ENCODE assay signal across 22 cellular contexts in the genomic region with DNA sequence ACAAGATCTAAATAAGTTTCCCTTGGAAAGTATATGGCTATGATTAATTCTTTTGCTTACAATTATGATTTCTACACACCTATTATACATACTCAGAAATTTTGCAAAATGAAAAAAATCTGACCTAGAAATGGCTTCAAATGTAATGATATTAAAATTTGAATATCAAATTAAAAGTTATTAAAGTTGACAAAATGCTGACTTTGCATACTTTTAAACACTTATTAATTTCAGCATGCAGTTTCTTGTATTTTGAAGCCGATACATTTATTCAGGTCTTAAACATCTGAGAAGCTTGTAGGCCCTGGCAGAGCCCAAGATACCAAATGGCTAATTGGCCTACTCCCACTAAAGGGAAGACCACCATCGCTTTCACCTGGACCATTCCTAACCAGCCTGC. TPM values are rescaled to one million over a fixed set of nuclear protein-coding genes. Genes with fewer than 3 reads are reported as not detected.
DNase-seq lines count a peak whose midpoint lies in the region; ATAC-seq, FAIRE-seq and TF ChIP-seq lines count a peak whose summit lies in the region.
"Had no signal": no experiment of that assay in that cellular context is flagged by ENCODE, and none has a peak within 500 bp of the region (broad histone marks: within the 10 kb centered on the region; RNA-seq: fewer than 3 reads in every experiment).

No MANE protein-coding gene starts in this region.

- intact Hi-C loops in HepG2 (cut with micrococcal nuclease; ENCODE audit: unreplicated experiment) (loop anchor here (5.0 to 10.0 kb wide), 2 partner anchors 45 to 308 kb away; no protein-coding TSS in a partner anchor), right lobe of liver (cut with DNase I) (loop anchor here (5.0 to 10.0 kb wide), 2 partner anchors 228 to 235 kb away; no protein-coding TSS in a partner anchor), lower lobe of right lung (cut with DNase I) (no loop called here)
- intact Hi-C loops in activated naive CD4-positive, alpha-beta T cell treated with anti-CD3 and anti-CD28 coated beads for 36 hours (cut with micrococcal nuclease): loop anchor here (10.0 kb wide), 1 partner anchor 1028 kb away; no protein-coding TSS in a partner anchor

- no peak overlapping the region for H2AFZ ChIP-seq in HepG2 (ENCODE audit: low read length)

- no peaks in the 10 kb centered on the region for H3K36me3 Mint-ChIP-seq in activated naive CD4-positive, alpha-beta T cell treated with anti-CD3 and anti-CD28 coated beads for 36 hours (ENCODE audit: low read depth)
- H3K36me3 Mint-ChIP-seq: CD14-positive monocyte had no signal

- DNase-seq in HepG2 (ENCODE audit: low spot score): no peak
- DNase-seq in right lobe of liver: no peak
- DNase-seq in lower lobe of right lung: no peak
- DNase-seq in activated naive CD4-positive, alpha-beta T cell treated with anti-CD3 and anti-CD28 coated beads for 36 hours: no peak
- DNase-seq in SJCRH30: no peak
- DNase-seq: CD4-positive, alpha-beta memory T cell; DMS153; DMS79; GDM1 had no signal

- no TSS peak for BruUV-seq in HepG2 (replicated peaks; lab: Mats Ljungman, UMichigan)

- TF ChIP-seq EP300 in HepG2 (IDR thresholded peaks at IDR 0.05; ENCODE audit: low read depth in 2 of 2, low read length in 2 of 2) (no peak), HepG2 (CRISPR knock-in tag; IDR thresholded peaks at IDR 0.05; ENCODE audit: borderline replicate concordance) (no peak)

- no peak overlapping the region for H3K9ac ChIP-seq in HepG2 (ENCODE audit: insufficient read depth, low read depth, low read length)
- H3K9ac ChIP-seq in subcutaneous abdominal adipose tissue (ENCODE audit: low read length in 5 of 5): no peak overlapping the region
- H3K9ac ChIP-seq: BLaER1 had no signal

- no peak for TF ChIP-seq RAD21 in HepG2 (CRISPR knock-in tag; IDR thresholded peaks at IDR 0.05)

- no peaks in the 10 kb centered on the region for H4K20me1 ChIP-seq in HepG2 (ENCODE audit: insufficient read depth, low read length)
- H4K20me1 ChIP-seq: BLaER1 had no signal

- 99% methylated on average over 2 of the region's 2 CpGs for WGBS in HepG2 (ENCODE audit: low lambda C conversion rate)
- WGBS in right lobe of liver (ENCODE audit: insufficient coverage, low coverage, low lambda C conversion rate, missing lambda C conversion rate): 96% methylated on average over 2 of the region's 2 CpGs

- H3K4me1 ChIP-seq in HepG2 (ENCODE audit: insufficient read depth, low read length) (peaks cover 5% of the 10 kb centered on the region; the same call in 1 of the 2 replicates), right lobe of liver (peaks cover 0 to 4% (median 0%) of the 10 kb centered on the region in 4 donors), subcutaneous abdominal adipose tissue (ENCODE audit: control insufficient read depth in 5 of 5, insufficient read depth in 5 of 5, low read length in 5 of 5) (peaks cover 0 to 25% (median 12%) of the 10 kb centered on the region in 5 donors), lower lobe of right lung (no peaks in the 10 kb centered on the region), SJCRH30 (peaks cover 6% of the 10 kb centered on the region; the same call in 1 of the 2 replicates)
- H3K4me1 ChIP-seq: BLaER1, HAP-1 had no signal

- no peak overlapping the region for H3K4me3 Mint-ChIP-seq in activated naive CD4-positive, alpha-beta T cell treated with anti-CD3 and anti-CD28 coated beads for 36 hours
- H3K4me3 Mint-ChIP-seq: CD14-positive monocyte; CD4-positive, alpha-beta memory T cell; IgD-negative memory B cell had no signal

- no peaks in the 10 kb centered on the region for H3K4me1 Mint-ChIP-seq in activated naive CD4-positive, alpha-beta T cell treated with anti-CD3 and anti-CD28 coated beads for 36 hours (ENCODE audit: low read depth)
- H3K4me1 Mint-ChIP-seq: CD4-positive, alpha-beta memory T cell had no signal

- in situ Hi-C loops in HepG2 (cut with HindIII; ENCODE audit: extremely low pct_ligation_motif_present, low pct_unique_long_range_greater_than_20kb): loop anchor here (5.0 to 10.0 kb wide), 2 partner anchors 230 to 648 kb away; no protein-coding TSS in a partner anchor

- no peak overlapping the region for H3K4me2 ChIP-seq in HepG2 (ENCODE audit: low read depth, low read length)
- H3K4me2 ChIP-seq: BLaER1 had no signal

- no peak for ATAC-seq in HepG2
- ATAC-seq in right lobe of liver: no peak
- ATAC-seq in lower lobe of right lung: no peak

- H3K27ac ChIP-seq in HepG2 (ENCODE audit: extremely low read length, insufficient read depth, low read length) (no peak overlapping the region), right lobe of liver (no peak overlapping the region), subcutaneous abdominal adipose tissue (ENCODE audit: low read depth, low read length) (peak overlapping the region; percentile 83), lower lobe of right lung (no peak overlapping the region), SJCRH30 (no peak overlapping the region)
- H3K27ac ChIP-seq: 22Rv1, BLaER1, HL-60 had no signal

- H3K27me3 Mint-ChIP-seq in activated naive CD4-positive, alpha-beta T cell treated with anti-CD3 and anti-CD28 coated beads for 36 hours (ENCODE audit: low read depth): no peaks in the 10 kb centered on the region
- H3K27me3 Mint-ChIP-seq: CD4-positive, alpha-beta memory T cell; IgD-negative memory B cell had no signal

- TF ChIP-seq CTCF in HepG2 (CRISPR knock-in tag; IDR thresholded peaks at IDR 0.05) (no peak), right lobe of liver (IDR thresholded peaks at IDR 0.05) (no peak), lower lobe of right lung (IDR thresholded peaks at IDR 0.05) (no peak)

- H3K9me3 ChIP-seq in HepG2 (ENCODE audit: low read length) (no peaks in the 10 kb centered on the region), right lobe of liver (no peaks in the 10 kb centered on the region), subcutaneous abdominal adipose tissue (ENCODE audit: control insufficient read depth in 5 of 5, low read length in 5 of 5) (no peaks in the 10 kb centered on the region), lower lobe of right lung (no peaks in the 10 kb centered on the region), SJCRH30 (replicated peaks) (no peaks in the 10 kb centered on the region)
- H3K9me3 ChIP-seq: BLaER1, HAP-1 had no signal

- no peaks in the 10 kb centered on the region for H3K79me2 ChIP-seq in HepG2 (ENCODE audit: insufficient read depth, low read length)

- H3K27me3 ChIP-seq in HepG2 (ENCODE audit: control insufficient read depth in 1 of 2, insufficient read depth in 2 of 2, low read length in 2 of 2) (no peaks in the 10 kb centered on the region), right lobe of liver (no peaks in the 10 kb centered on the region), subcutaneous abdominal adipose tissue (ENCODE audit: control insufficient read depth in 5 of 5, insufficient read depth in 4 of 5, low read length in 5 of 5) (no peaks in the 10 kb centered on the region), lower lobe of right lung (ENCODE audit: low read depth) (no peaks in the 10 kb centered on the region), SJCRH30 (no peaks in the 10 kb centered on the region)
- H3K27me3 ChIP-seq: BLaER1 had no signal

- TF ChIP-seq POLR2A in HepG2 (IDR thresholded peaks at IDR 0.05; ENCODE audit: insufficient read depth in 1 of 2, low read depth in 2 of 2, low read length in 2 of 2) (no peak), right lobe of liver (IDR thresholded peaks at IDR 0.05) (no peak)

- H3K36me3 ChIP-seq in HepG2 (replicated peaks in 1 of 2; ENCODE audit: control insufficient read depth in 1 of 2, insufficient read depth in 2 of 2, low read length in 2 of 2): peaks cover 8 to 49% of the 10 kb centered on the region in 2 experiments
- H3K36me3 ChIP-seq in right lobe of liver: no peaks in the 10 kb centered on the region
- peaks cover 22 to 39% (median 24%) of the 10 kb centered on the region in 5 donors for H3K36me3 ChIP-seq in subcutaneous abdominal adipose tissue (ENCODE audit: control insufficient read depth in 5 of 5, insufficient read depth in 5 of 5, low read length in 5 of 5)
- peaks cover 14% of the 10 kb centered on the region for H3K36me3 ChIP-seq in lower lobe of right lung
- peaks cover 34% of the 10 kb centered on the region for H3K36me3 ChIP-seq in SJCRH30

- CTCF ChIA-PET in HepG2 (lab: Yijun Ruan, JAX; ENCODE audit: low intra/inter-chr PET ratio, low total read pairs): interaction anchor here (1.4 to 6.2 kb wide), 2 partner anchors 229 to 647 kb away, joined by 3 to 114 read pairs; no protein-coding TSS in a partner anchor
- CTCF ChIA-PET in activated naive CD4-positive, alpha-beta T cell treated with anti-CD3 and anti-CD28 coated beads for 36 hours (lab: Charles Lee): interaction anchor here (0.6 to 9.2 kb wide), 4 partner anchors 8 to 803 kb away, joined by 3 to 104 read pairs (median 8); no protein-coding TSS in a partner anchor

- H3K27ac Mint-ChIP-seq in activated naive CD4-positive, alpha-beta T cell treated with anti-CD3 and anti-CD28 coated beads for 36 hours: no peak overlapping the region
- H3K27ac Mint-ChIP-seq: CD14-positive monocyte had no signal

- H3K4me3 ChIP-seq in HepG2 (replicated peaks in 1 of 3; ENCODE audit: insufficient read depth in 1 of 3, low read depth in 2 of 3, low read length in 3 of 3) (no peak overlapping the region), right lobe of liver (no peak overlapping the region), subcutaneous abdominal adipose tissue (ENCODE audit: low read depth in 1 of 5, low read length in 5 of 5) (no peak overlapping the region), lower lobe of right lung (no peak overlapping the region), SJCRH30 (no peak overlapping the region)
- H3K4me3 ChIP-seq: BLaER1, HAP-1 had no signal

- POLR2A ChIA-PET in HepG2 (lab: Yijun Ruan, JAX): interaction anchor here (1.3 kb wide), 1 partner anchor 176 kb away, joined by 3 read pairs; the partner anchor contains the start of gene EPB41L2

- H3K9me3 Mint-ChIP-seq in activated naive CD4-positive, alpha-beta T cell treated with anti-CD3 and anti-CD28 coated beads for 36 hours: no peaks in the 10 kb centered on the region
- H3K9me3 Mint-ChIP-seq: CD14-positive monocyte; CD4-positive, alpha-beta memory T cell; IgD-negative memory B cell had no signal

- FAIRE-seq in HepG2 (lab: Jason Lieb, UNC): no peak
- peak; percentile 14 for FAIRE-seq in colon (lab: Jason Lieb, UNC)

RNA-seq across cellular contexts. Expression of gene SMLR1, which starts 59.8 kb away (rescaled TPM):
- total RNA-seq in HepG2 (2016; rRNA removed; fragmentation: Illumina TruSeq; extraction: Trizol) (97.8 and 104 TPM in 2 replicates), right lobe of liver (10 to 100 TPM; 10.7 to 46.4 (median 20.1) TPM), lower lobe of right lung (not detected)
- 41.9 and 46.7 TPM in 2 replicates for total RNA-seq in HepG2 (2016; cell fraction: cytosol; rRNA removed; fragmentation: Illumina TruSeq; extraction: Trizol; ENCODE audit: low read depth)
- total RNA-seq in HepG2 (2016; cell fraction: insoluble cytoplasmic fraction; rRNA removed; fragmentation: Illumina TruSeq; extraction: Trizol): 92.4 and 106 TPM in 2 replicates
- total RNA-seq in HepG2 (2016; cell fraction: membrane; rRNA removed; fragmentation: Illumina TruSeq; extraction: Trizol): 60.2 and 61.3 TPM in 2 replicates
- 91.8 and 97.0 TPM in 2 replicates for total RNA-seq in HepG2 (2016; cell fraction: nucleus; rRNA removed; fragmentation: Illumina TruSeq; extraction: Trizol)
- 37.9 and 41.8 TPM in 2 replicates for polyA plus RNA-seq in HepG2 (2011; rRNA removed)
- 28.9 and 39.2 TPM in 2 replicates for polyA plus RNA-seq in HepG2 (2011; cell fraction: cytosol; rRNA removed)
- 42.3 and 58.0 TPM in 2 replicates for polyA plus RNA-seq in HepG2 (2011; cell fraction: nucleus; rRNA removed)
- polyA plus RNA-seq in HepG2 (2012): 67.5 and 98.6 TPM in 2 replicates
- 32.8 and 42.1 TPM in 2 replicates for polyA plus RNA-seq in HepG2 (2016; cell fraction: cytosol; fragmentation: Illumina TruSeq; extraction: Trizol; ENCODE audit: low read depth)
- polyA plus RNA-seq in HepG2 (2016; cell fraction: insoluble cytoplasmic fraction; fragmentation: Illumina TruSeq; extraction: Trizol; ENCODE audit: low read depth): 87.1 and 90.1 TPM in 2 replicates
- 46.2 and 48.8 TPM in 2 replicates for polyA plus RNA-seq in HepG2 (2016; cell fraction: membrane; fragmentation: Illumina TruSeq; extraction: Trizol; ENCODE audit: low read depth)
- 109 and 122 TPM in 2 replicates for polyA plus RNA-seq in HepG2 (2016; cell fraction: nucleus; fragmentation: Illumina TruSeq; extraction: Trizol; ENCODE audit: insufficient read depth, low read depth)
- polyA minus RNA-seq in HepG2 (2011; rRNA and poly(A)+ RNA removed; ENCODE audit: low replicate concordance): 57.4 TPM in 1 of 2 replicates, not detected in the other
- 15.2 and 17.4 TPM in 2 replicates for polyA minus RNA-seq in HepG2 (2011; cell fraction: cytosol; rRNA and poly(A)+ RNA removed)
- 124 and 145 TPM in 2 replicates for polyA minus RNA-seq in HepG2 (2011; cell fraction: nucleus; rRNA and poly(A)+ RNA removed)
- not detected for total RNA-seq in activated naive CD4-positive, alpha-beta T cell treated with anti-CD3 and anti-CD28 coated beads for 36 hours
- total RNA-seq in SJCRH30 (2014; rRNA removed; shearing (Covaris generic)): not detected in 2 replicates
- total RNA-seq: A673; CD4-positive, alpha-beta memory T cell; Daoy; H4; HT1080 had no signal
- polyA plus RNA-seq: AG04450; CD14-positive monocyte; CD4-positive, alpha-beta memory T cell; IgD-negative memory B cell had no signal

Comparison
In these comparisons a context has a peak if more than half of its experiments do, and no peak if none do; other contexts are left out.
1. RNA of gene SMLR1, which starts 59.8 kb away (total RNA-seq): 41.9 to 106 TPM in HepG2 and 10.7 to 46.4 TPM in right lobe of liver; not detected in lower lobe of right lung (single experiment), not detected in activated naive CD4-positive, alpha-beta T cell treated with anti-CD3 and anti-CD28 coated beads for 36 hours and not detected in SJCRH30; every median in the first group is over 10 times any median in the second.